Comparison of ENCODE assay signal across 1 cellular context in the genomic region with DNA sequence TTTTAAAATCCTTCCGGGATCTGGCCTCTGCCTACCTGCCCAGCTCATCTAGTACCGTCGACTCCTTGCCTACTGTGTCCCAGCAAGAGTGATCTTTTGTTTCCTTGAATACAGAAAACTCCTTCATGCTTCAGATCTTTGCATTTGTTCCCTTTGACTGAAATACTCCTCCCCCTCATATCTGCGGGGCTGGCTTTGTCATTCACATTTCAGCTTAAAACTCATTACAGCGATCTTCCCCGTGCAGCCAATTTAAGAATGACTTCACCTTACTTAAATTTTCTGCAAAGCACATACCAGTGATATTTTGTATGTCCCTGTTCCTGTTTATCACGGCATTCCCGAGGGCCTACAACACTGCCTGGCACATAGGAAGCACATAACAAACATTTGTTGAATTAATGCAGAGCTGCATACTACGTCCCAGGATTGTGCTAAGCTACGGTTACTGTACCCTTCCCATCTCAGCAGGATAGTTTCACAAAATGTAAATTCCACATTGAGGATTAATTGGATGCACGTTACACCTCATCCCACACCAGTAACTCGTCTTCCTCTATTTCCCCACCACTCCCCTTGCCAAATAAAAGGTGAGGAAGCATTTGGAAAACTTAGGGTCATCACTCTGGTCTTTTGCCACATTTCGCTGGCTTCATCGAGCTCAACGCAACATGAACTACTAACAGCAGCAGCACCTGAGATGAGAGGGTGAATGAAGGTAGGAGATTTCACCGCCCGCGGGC.
TF ChIP-seq lines count a peak whose summit lies in the region.

No MANE protein-coding gene starts in this region.

TF ChIP-seq in K562, 482 proteins besides CTCF, POLR2A, EP300 and RAD21 (continued from another document and continues in another):
- TF ChIP-seq NFRKB (IDR thresholded peaks at IDR 0.05; ENCODE audit: low read depth) (0 out of 2 replicates have a peak, but pooled peaks have one; percentile 23), BHLHE40 (IDR thresholded peaks at IDR 0.05; ENCODE audit: low read length) (no peak), KDM5B (IDR thresholded peaks at IDR 0.05; ENCODE audit: insufficient replicate concordance, low read depth, low read length) (peak; percentile 54), MTA3 (IDR thresholded peaks at IDR 0.05; ENCODE audit: borderline replicate concordance) (0 out of 2 replicates have a peak, but pooled peaks have one; percentile 11), RNF219 (CRISPR knock-in tag; IDR thresholded peaks at IDR 0.05) (0 out of 2 replicates have a peak, but pooled peaks have one; percentile 44), CBX3 (IDR thresholded peaks at IDR 0.05; ENCODE audit: borderline replicate concordance in 1 of 2, low read length in 2 of 2) (no peak), MYNN (IDR thresholded peaks at IDR 0.05) (no peak), MYNN (CRISPR knock-in tag; IDR thresholded peaks at IDR 0.05) (no peak), PHF20 (IDR thresholded peaks at IDR 0.05; ENCODE audit: partially characterized antibody) (peak; percentile 19), ZNF143 (CRISPR knock-in tag; IDR thresholded peaks at IDR 0.05) (no peak), FOXP1 (CRISPR knock-in tag; IDR thresholded peaks at IDR 0.05) (no peak), MCM5 (IDR thresholded peaks at IDR 0.05; ENCODE audit: low read depth) (no peak), HDAC2 (IDR thresholded peaks at IDR 0.05) (0 out of 2 replicates have a peak, but pooled peaks have one; percentile 70), EWSR1 (IDR thresholded peaks at IDR 0.05; ENCODE audit: borderline replicate concordance, low read depth, partially characterized antibody) (no peak), MLX (CRISPR knock-in tag; conservative IDR thresholded peaks at IDR 0.05) (no peak), ZBTB7A (IDR thresholded peaks at IDR 0.05; ENCODE audit: borderline replicate concordance, control insufficient read depth, low read depth, low read length) (no peak), RB1 (IDR thresholded peaks at IDR 0.05; ENCODE audit: low read depth) (0 out of 2 replicates have a peak, but pooled peaks have one; percentile 6), DPF2 (IDR thresholded peaks at IDR 0.05) (peak; percentile 47; the same call in 1 of the 2 replicates), ZBTB40 (IDR thresholded peaks at IDR 0.05) (peak; percentile 68), ZBTB40 (CRISPR knock-in tag; IDR thresholded peaks at IDR 0.05) (no peak), FOSL1 (tag; conservative IDR thresholded peaks at IDR 0.05) (peak; percentile 36), MIER1 (IDR thresholded peaks at IDR 0.05; ENCODE audit: low read depth) (0 out of 2 replicates have a peak, but pooled peaks have one; percentile 44), HMG20A (CRISPR knock-in tag; conservative IDR thresholded peaks at IDR 0.05) (no peak), ARNT (IDR thresholded peaks at IDR 0.05) (peak in 1 of 2 experiments; percentile 69; a peak in 1 of 4 replicates), MYC (IDR thresholded peaks at IDR 0.05; ENCODE audit: low read depth, low read length) (no peak), MYC (CRISPR knock-in tag; IDR thresholded peaks at IDR 0.05; ENCODE audit: borderline replicate concordance, low read depth) (peak; percentile 31; the same call in 1 of the 2 replicates), FOXJ2 (tag; IDR thresholded peaks at IDR 0.05) (0 out of 2 replicates have a peak, but pooled peaks have one; percentile 23), NCOA1 (IDR thresholded peaks at IDR 0.05; ENCODE audit: low read depth) (peak; percentile 34; the same call in 1 of the 2 replicates), POLR2B (IDR thresholded peaks at IDR 0.05; ENCODE audit: low read depth, partially characterized antibody) (peak; percentile 53)
- TF ChIP-seq, protein P1, sequence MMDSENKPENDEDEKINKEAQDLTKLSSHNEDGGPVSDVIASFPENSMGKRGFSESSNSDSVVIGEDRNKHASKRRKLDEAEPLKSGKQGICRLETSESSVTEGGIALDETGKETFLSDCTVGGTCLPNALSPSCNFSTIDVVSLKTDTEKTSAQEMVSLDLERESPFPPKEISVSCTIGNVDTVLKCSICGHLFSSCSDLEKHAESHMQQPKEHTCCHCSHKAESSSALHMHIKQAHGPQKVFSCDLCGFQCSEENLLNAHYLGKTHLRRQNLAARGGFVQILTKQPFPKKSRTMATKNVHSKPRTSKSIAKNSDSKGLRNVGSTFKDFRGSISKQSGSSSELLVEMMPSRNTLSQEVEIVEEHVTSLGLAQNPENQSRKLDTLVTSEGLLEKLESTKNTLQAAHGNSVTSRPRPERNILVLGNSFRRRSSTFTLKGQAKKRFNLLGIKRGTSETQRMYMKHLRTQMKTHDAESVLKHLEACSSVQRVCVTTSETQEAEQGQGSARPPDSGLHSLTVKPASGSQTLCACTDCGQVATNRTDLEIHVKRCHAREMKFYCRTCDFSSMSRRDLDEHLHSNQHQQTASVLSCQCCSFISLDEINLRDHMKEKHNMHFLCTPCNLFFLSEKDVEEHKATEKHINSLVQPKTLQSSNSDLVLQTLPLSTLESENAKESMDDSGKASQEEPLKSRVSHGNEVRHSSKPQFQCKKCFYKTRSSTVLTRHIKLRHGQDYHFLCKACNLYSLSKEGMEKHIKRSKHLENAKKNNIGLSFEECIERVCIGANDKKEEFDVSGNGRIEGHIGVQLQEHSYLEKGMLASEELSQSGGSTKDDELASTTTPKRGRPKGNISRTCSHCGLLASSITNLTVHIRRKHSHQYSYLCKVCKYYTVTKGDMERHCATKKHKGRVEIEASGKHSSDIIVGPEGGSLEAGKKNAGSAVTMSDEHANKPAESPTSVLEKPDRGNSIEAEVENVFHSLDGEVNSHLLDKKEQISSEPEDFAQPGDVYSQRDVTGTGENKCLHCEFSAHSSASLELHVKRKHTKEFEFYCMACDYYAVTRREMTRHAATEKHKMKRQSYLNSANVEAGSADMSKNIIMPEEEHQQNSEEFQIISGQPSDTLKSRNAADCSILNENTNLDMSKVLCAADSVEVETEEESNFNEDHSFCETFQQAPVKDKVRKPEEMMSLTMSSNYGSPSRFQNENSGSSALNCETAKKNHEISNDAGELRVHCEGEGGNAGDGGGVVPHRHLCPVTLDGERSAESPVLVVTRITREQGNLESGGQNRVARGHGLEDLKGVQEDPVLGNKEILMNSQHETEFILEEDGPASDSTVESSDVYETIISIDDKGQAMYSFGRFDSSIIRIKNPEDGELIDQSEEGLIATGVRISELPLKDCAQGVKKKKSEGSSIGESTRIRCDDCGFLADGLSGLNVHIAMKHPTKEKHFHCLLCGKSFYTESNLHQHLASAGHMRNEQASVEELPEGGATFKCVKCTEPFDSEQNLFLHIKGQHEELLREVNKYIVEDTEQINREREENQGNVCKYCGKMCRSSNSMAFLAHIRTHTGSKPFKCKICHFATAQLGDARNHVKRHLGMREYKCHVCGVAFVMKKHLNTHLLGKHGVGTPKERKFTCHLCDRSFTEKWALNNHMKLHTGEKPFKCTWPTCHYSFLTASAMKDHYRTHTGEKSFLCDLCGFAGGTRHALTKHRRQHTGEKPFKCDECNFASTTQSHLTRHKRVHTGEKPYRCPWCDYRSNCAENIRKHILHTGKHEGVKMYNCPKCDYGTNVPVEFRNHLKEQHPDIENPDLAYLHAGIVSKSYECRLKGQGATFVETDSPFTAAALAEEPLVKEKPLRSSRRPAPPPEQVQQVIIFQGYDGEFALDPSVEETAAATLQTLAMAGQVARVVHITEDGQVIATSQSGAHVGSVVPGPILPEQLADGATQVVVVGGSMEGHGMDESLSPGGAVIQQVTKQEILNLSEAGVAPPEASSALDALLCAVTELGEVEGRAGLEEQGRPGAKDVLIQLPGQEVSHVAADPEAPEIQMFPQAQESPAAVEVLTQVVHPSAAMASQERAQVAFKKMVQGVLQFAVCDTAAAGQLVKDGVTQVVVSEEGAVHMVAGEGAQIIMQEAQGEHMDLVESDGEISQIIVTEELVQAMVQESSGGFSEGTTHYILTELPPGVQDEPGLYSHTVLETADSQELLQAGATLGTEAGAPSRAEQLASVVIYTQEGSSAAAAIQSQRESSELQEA (IDR thresholded peaks at IDR 0.05; ENCODE audit: low read depth): no peak
- TF ChIP-seq, protein P2, sequence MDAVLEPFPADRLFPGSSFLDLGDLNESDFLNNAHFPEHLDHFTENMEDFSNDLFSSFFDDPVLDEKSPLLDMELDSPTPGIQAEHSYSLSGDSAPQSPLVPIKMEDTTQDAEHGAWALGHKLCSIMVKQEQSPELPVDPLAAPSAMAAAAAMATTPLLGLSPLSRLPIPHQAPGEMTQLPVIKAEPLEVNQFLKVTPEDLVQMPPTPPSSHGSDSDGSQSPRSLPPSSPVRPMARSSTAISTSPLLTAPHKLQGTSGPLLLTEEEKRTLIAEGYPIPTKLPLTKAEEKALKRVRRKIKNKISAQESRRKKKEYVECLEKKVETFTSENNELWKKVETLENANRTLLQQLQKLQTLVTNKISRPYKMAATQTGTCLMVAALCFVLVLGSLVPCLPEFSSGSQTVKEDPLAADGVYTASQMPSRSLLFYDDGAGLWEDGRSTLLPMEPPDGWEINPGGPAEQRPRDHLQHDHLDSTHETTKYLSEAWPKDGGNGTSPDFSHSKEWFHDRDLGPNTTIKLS (IDR thresholded peaks at IDR 0.05; ENCODE audit: borderline replicate concordance, low read depth): no peak
